In genomic region chr12:129096184-129096583, GRCh38 we compare ENCODE assay signal across 23 cellular contexts.
"Had no signal": no experiment of that assay in that cellular context is flagged by ENCODE, and none has a peak within 500 bp of the region (broad histone marks: within the 10 kb centered on the region; RNA-seq: fewer than 3 reads in every experiment).

No MANE protein-coding gene starts in this region.

- H3K4me3 Mint-ChIP-seq: dendritic cell treated with granulocyte-macrophage colony-stimulating factor and Interleukin-4, amounts not matched to agents 40 ng/mL and 50 ng/mL, for 4 days; effector memory CD8-positive, alpha-beta T cell had no signal

- H3K27ac ChIP-seq: colonic mucosa, coronary artery, dorsolateral prefrontal cortex, epithelial cell of prostate, esophagus muscularis mucosa, esophagus squamous epithelium, foreskin keratinocyte, gastrocnemius medialis, gastroesophageal sphincter, heart left ventricle had no signal

- H3K27ac Mint-ChIP-seq: dendritic cell treated with granulocyte-macrophage colony-stimulating factor and Interleukin-4, amounts not matched to agents 40 ng/mL and 50 ng/mL, for 4 days; effector memory CD8-positive, alpha-beta T cell had no signal

- H3K9me3 Mint-ChIP-seq: effector memory CD8-positive, alpha-beta T cell had no signal

- H3K27me3 ChIP-seq: colonic mucosa, dorsolateral prefrontal cortex, esophagus muscularis mucosa, esophagus squamous epithelium, foreskin keratinocyte, gastrocnemius medialis, gastroesophageal sphincter, heart left ventricle had no signal

- H3K4me1 ChIP-seq: colonic mucosa, esophagus muscularis mucosa, esophagus squamous epithelium, foreskin keratinocyte, gastrocnemius medialis, gastroesophageal sphincter, heart left ventricle had no signal

- H3K36me3 ChIP-seq: colonic mucosa, esophagus muscularis mucosa, esophagus squamous epithelium, gastrocnemius medialis, gastroesophageal sphincter, heart left ventricle had no signal

- H3K4me3 ChIP-seq: colonic mucosa, coronary artery, dorsolateral prefrontal cortex, esophagus muscularis mucosa, esophagus squamous epithelium, gastrocnemius medialis, gastroesophageal sphincter, heart left ventricle had no signal

- ATAC-seq: effector memory CD8-positive, alpha-beta T cell; esophagus mucosa; foreskin keratinocyte; gastrocnemius medialis; gastroesophageal sphincter; heart left ventricle had no signal

- H3K9me3 ChIP-seq: colonic mucosa, esophagus muscularis mucosa, gastrocnemius medialis had no signal

- DNase-seq: colonic mucosa; cortex of kidney; dermis blood vessel endothelial cell; dorsolateral prefrontal cortex; effector CD4-positive, alpha-beta T cell; effector CD8-positive, alpha-beta T cell; effector memory CD4-positive, alpha-beta T cell; effector memory CD8-positive, alpha-beta T cell; erythroblast; esophagus squamous epithelium; foreskin fibroblast; foreskin keratinocyte; foreskin melanocyte; gastrocnemius medialis; glutamatergic neuron; head of caudate nucleus; heart left ventricle had no signal
